14 cellular contexts compared by ENCODE assay signal in the genomic region with DNA sequence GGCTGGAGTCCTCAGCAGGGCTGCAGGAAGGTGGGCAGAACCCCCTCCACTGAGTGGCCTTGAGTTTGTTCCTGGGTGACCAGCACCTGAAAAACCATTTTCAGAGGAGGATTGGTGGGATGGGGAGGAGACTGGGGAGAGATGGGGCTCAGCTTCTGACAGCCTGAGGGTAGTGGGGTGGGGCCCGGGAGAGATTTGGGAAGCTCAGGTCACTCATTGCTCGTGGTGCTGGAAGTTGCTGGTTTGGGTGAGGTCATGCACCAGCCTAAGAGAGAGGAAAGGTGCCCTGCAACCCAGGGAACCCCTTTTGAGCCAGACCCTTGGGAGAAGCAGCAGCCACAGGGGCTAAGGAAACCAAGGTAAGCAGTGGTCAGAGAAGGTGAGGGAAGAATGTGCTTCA.
"Had no signal": no experiment of that assay in that cellular context is flagged by ENCODE, and none has a peak within 500 bp of the region (broad histone marks: within the 10 kb centered on the region; RNA-seq: fewer than 3 reads in every experiment).

No MANE protein-coding gene starts in this region.

- ATAC-seq: foreskin keratinocyte, pancreas had no signal

- DNase-seq: activated CD4-positive, alpha-beta T cell treated with anti-CD3 and anti-CD28 coated beads, Interleukin-2, amount 10 ng/mL, durations not matched to agents 24 days and 14 days; activated CD4-positive, CD25-positive, alpha-beta regulatory T cell; activated naive CD4-positive, alpha-beta T cell treated with anti-CD3 and anti-CD28 coated beads for 36 hours; activated T-cell treated with anti-CD3 and anti-CD28 coated beads for 4 hours; central memory CD4-positive, alpha-beta T cell; cortex of kidney; effector memory CD4-positive, alpha-beta T cell; foreskin keratinocyte; left ventricle myocardium inferior; pancreas; sigmoid colon; spleen; T-helper 2 cell; uterus had no signal

- H3K4me1 ChIP-seq: pancreas, uterus had no signal

- H3K27me3 ChIP-seq: foreskin keratinocyte, pancreas, sigmoid colon, uterus had no signal

- H3K9me3 Mint-ChIP-seq: activated CD4-positive, alpha-beta T cell treated with anti-CD3 and anti-CD28 coated beads, Interleukin-2, amount 10 ng/mL, durations not matched to agents 24 days and 14 days; activated naive CD4-positive, alpha-beta T cell treated with anti-CD3 and anti-CD28 coated beads for 36 hours had no signal

- H3K4me3 ChIP-seq: left ventricle myocardium inferior, pancreas, sigmoid colon, spleen, uterus had no signal

- H3K9me3 ChIP-seq: left ventricle myocardium inferior, pancreas, sigmoid colon, spleen, uterus had no signal

- H3K27ac ChIP-seq: foreskin keratinocyte, left ventricle myocardium inferior, pancreas, sigmoid colon, spleen, uterus had no signal

- H3K4me3 Mint-ChIP-seq: activated CD4-positive, alpha-beta T cell treated with anti-CD3 and anti-CD28 coated beads, Interleukin-2, amount 10 ng/mL, durations not matched to agents 24 days and 14 days; activated naive CD4-positive, alpha-beta T cell treated with anti-CD3 and anti-CD28 coated beads for 36 hours had no signal

- H3K27ac Mint-ChIP-seq: activated CD4-positive, alpha-beta T cell treated with anti-CD3 and anti-CD28 coated beads, Interleukin-2, amount 10 ng/mL, durations not matched to agents 24 days and 14 days; activated naive CD4-positive, alpha-beta T cell treated with anti-CD3 and anti-CD28 coated beads for 36 hours had no signal

- H3K36me3 ChIP-seq: left ventricle myocardium inferior, pancreas, sigmoid colon, spleen, uterus had no signal
